ENCODE assay signal across 8 cellular contexts in genomic region chr2:102186676-102187190, GRCh38. TPM values are rescaled to one million over a fixed set of nuclear protein-coding genes. Genes with fewer than 3 reads are reported as not detected.
DNase-seq lines count a peak whose midpoint lies in the region; ATAC-seq and TF ChIP-seq lines count a peak whose summit lies in the region.

TSS of gene IL1RL2 (plus strand) at chr2:102187023. CDS start at chr2:102187868, 845 bp downstream.

- H3K4me3 Mint-ChIP-seq in CD14-positive monocyte = peak within 1 kb of the TSS; percentile 82 to 95
- H3K4me3 Mint-ChIP-seq in activated CD8-positive, alpha-beta T cell treated with anti-CD3 and anti-CD28 coated beads, Interleukin-2, amount 10 ng/mL, durations not matched to agents 7 days and 5 days = peak within 1 kb of the TSS; percentile 74

- H3K36me3 ChIP-seq in trophoblast cell (ENCODE audit: control insufficient read depth in 1 of 2, insufficient read depth in 2 of 2, low read length in 2 of 2) (no peaks in the 10 kb centered on the region), MG63 (no peaks in the 10 kb centered on the region)

- H3K14ac ChIP-seq in trophoblast cell (ENCODE audit: low read length) = no peak within 1 kb of the TSS

- H3K9me3 ChIP-seq in trophoblast cell (ENCODE audit: insufficient read depth, low read depth, low read length) (no peaks in the 10 kb centered on the region), MG63 (no peaks in the 10 kb centered on the region)

- peak within 1 kb of the TSS; percentile 62 for H3K4me3 ChIP-seq in trophoblast cell (ENCODE audit: low read depth, low read length)
- H3K4me3 ChIP-seq in MG63 = no peak within 1 kb of the TSS

- no peak within 1 kb of the TSS for H4K12ac ChIP-seq in trophoblast cell (ENCODE audit: low read depth, low read length)

- TF ChIP-seq CTCF in CD14-positive monocyte (IDR thresholded peaks at IDR 0.05) (no peak), foreskin keratinocyte (conservative IDR thresholded peaks at IDR 0.05) (no peak)

- peaks cover 2% of the 10 kb centered on the region in 2 donors for H3K36me3 Mint-ChIP-seq in CD14-positive monocyte
- no peaks in the 10 kb centered on the region for H3K36me3 Mint-ChIP-seq in activated CD8-positive, alpha-beta T cell treated with anti-CD3 and anti-CD28 coated beads, Interleukin-2, amount 10 ng/mL, durations not matched to agents 7 days and 5 days (ENCODE audit: low read depth)

- H2BK12ac ChIP-seq in trophoblast cell (ENCODE audit: low read length) = no peak within 1 kb of the TSS

- H3K27me3 ChIP-seq in foreskin keratinocyte (no peaks in the 10 kb centered on the region), trophoblast cell (ENCODE audit: insufficient read depth, low read length) (no peaks in the 10 kb centered on the region), MG63 (no peaks in the 10 kb centered on the region)

- no peak within 1 kb of the TSS for H2BK120ac ChIP-seq in trophoblast cell (ENCODE audit: insufficient read depth, low read length, poor library complexity)

- no peak within 1 kb of the TSS for H4K8ac ChIP-seq in trophoblast cell (ENCODE audit: low read depth, low read length)

- no peak within 1 kb of the TSS for H3K18ac ChIP-seq in trophoblast cell (ENCODE audit: low read length)

- peaks cover 3% of the 10 kb centered on the region for H3K79me1 ChIP-seq in trophoblast cell (ENCODE audit: low read length)

- H3K4me1 Mint-ChIP-seq in CD14-positive monocyte = peaks cover 7% of the 10 kb centered on the region
- peaks cover 12% of the 10 kb centered on the region for H3K4me1 Mint-ChIP-seq in activated CD8-positive, alpha-beta T cell treated with anti-CD3 and anti-CD28 coated beads, Interleukin-2, amount 10 ng/mL, durations not matched to agents 7 days and 5 days (ENCODE audit: low read depth)

- H4K91ac ChIP-seq in trophoblast cell (ENCODE audit: low read depth, low read length) = no peak within 1 kb of the TSS

- peaks cover 14% of the 10 kb centered on the region for H3K4me1 ChIP-seq in foreskin keratinocyte
- H3K4me1 ChIP-seq in trophoblast cell (ENCODE audit: control insufficient read depth in 1 of 2, insufficient read depth in 2 of 2, low read length in 2 of 2) = peaks cover 5 to 6% of the 10 kb centered on the region in 2 experiments

- H2AK5ac ChIP-seq in trophoblast cell (ENCODE audit: low read length) = no peak within 1 kb of the TSS

- peaks cover 0 to 10% (median 2%) of the 10 kb centered on the region in 7 donors for H3K9me3 Mint-ChIP-seq in CD14-positive monocyte
- peaks cover 4% of the 10 kb centered on the region for H3K9me3 Mint-ChIP-seq in activated CD8-positive, alpha-beta T cell treated with anti-CD3 and anti-CD28 coated beads, Interleukin-2, amount 10 ng/mL, durations not matched to agents 7 days and 5 days (ENCODE audit: insufficient read depth)

- peak within 1 kb of the TSS; percentile 54 for H3K4me2 ChIP-seq in trophoblast cell (ENCODE audit: low read length)

- no peaks in the 10 kb centered on the region for H3K79me2 ChIP-seq in trophoblast cell (ENCODE audit: control insufficient read depth, insufficient read depth, low read length, poor library complexity)

- H3K4ac ChIP-seq in trophoblast cell (ENCODE audit: low read depth, low read length) = no peak within 1 kb of the TSS

- H3K27me3 Mint-ChIP-seq in CD14-positive monocyte (ENCODE audit: low read depth in 3 of 3) = peaks cover 15 to 28% (median 17%) of the 10 kb centered on the region in 3 donors
- H3K27me3 Mint-ChIP-seq in activated CD8-positive, alpha-beta T cell treated with anti-CD3 and anti-CD28 coated beads, Interleukin-2, amount 10 ng/mL, durations not matched to agents 7 days and 5 days (ENCODE audit: low read depth) = peaks cover 17% of the 10 kb centered on the region

- intact Hi-C loops in CD14-positive monocyte (cut with micrococcal nuclease) = loop anchor here in 1 of 2 donors (5.0 kb wide), 1 partner anchor 56 kb away; no protein-coding TSS in a partner anchor

- H3K27ac Mint-ChIP-seq in CD14-positive monocyte = peak within 1 kb of the TSS in 6 of 7 donors; percentile 80 to 94 (median 90)
- H3K27ac Mint-ChIP-seq in activated CD8-positive, alpha-beta T cell treated with anti-CD3 and anti-CD28 coated beads, Interleukin-2, amount 10 ng/mL, durations not matched to agents 7 days and 5 days = no peak within 1 kb of the TSS

- POLR2A ChIA-PET in activated CD8-positive, alpha-beta T cell treated with anti-CD3 and anti-CD28 coated beads, Interleukin-2, amount 10 ng/mL, durations not matched to agents 7 days and 5 days (lab: Charles Lee) = no interaction called here

- CTCF ChIA-PET in activated CD8-positive, alpha-beta T cell treated with anti-CD3 and anti-CD28 coated beads, Interleukin-2, amount 10 ng/mL, durations not matched to agents 7 days and 5 days (lab: Charles Lee) = interaction anchor here (5.0 kb wide), 1 partner anchor 54 kb away, joined by 25 read pairs; no protein-coding TSS in a partner anchor

- ATAC-seq in activated CD8-positive, alpha-beta T cell treated with anti-CD3 and anti-CD28 coated beads, Interleukin-2, amount 10 ng/mL, durations not matched to agents 7 days and 5 days = no peak
- ATAC-seq in foreskin keratinocyte (peak; percentile 75), GM21786 (IDR thresholded peaks at IDR 0.05; ENCODE audit: unreplicated experiment) (no peak)

- H3K9ac ChIP-seq in trophoblast cell (ENCODE audit: low read length) = no peak within 1 kb of the TSS

- H3K23ac ChIP-seq in trophoblast cell (ENCODE audit: low read length) = no peak within 1 kb of the TSS

- DNase-seq in CD14-positive monocyte (ENCODE audit: low spot score) (no peak), foreskin keratinocyte (peak in 1 of 2 donors; percentile 52), trophoblast cell (peak in 1 of 2 donors; percentile 43), iPS-NIHi11 (ENCODE audit: low spot score) (no peak), NOMO-1 (lab: John Stamatoyannopoulos, UW; ENCODE audit: unreplicated experiment in 2 of 2) (no peak), MG63 (no peak)
- DNase-seq in activated CD8-positive, alpha-beta T cell treated with anti-CD3 and anti-CD28 coated beads, Interleukin-2, amount 10 ng/mL, durations not matched to agents 7 days and 5 days = no peak

- peak within 1 kb of the TSS; percentile 27 for H2AFZ ChIP-seq in trophoblast cell (ENCODE audit: insufficient read depth, low read length, poor library complexity)

- no peak within 1 kb of the TSS for H2BK5ac ChIP-seq in trophoblast cell (ENCODE audit: low read depth, low read length, poor library complexity)

- WGBS in trophoblast cell (ENCODE audit: extremely low coverage, insufficient coverage, insufficient read length) = no CpG with 5 or more reads among the region's 14 CpGs

- H3K27ac ChIP-seq in foreskin keratinocyte (peak within 1 kb of the TSS; percentile 81), trophoblast cell (ENCODE audit: low read depth, low read length) (no peak within 1 kb of the TSS)

RNA-seq across cellular contexts. Expression of gene IL1RL2, which starts in this region (rescaled TPM):
- polyA plus RNA-seq in CD14-positive monocyte (under 1 TPM in 1 of 2 donors, not detected in 1; 0.07 TPM), foreskin keratinocyte (0.65 and 1.0 TPM in 2 replicates)
- not detected for total RNA-seq in activated CD8-positive, alpha-beta T cell treated with anti-CD3 and anti-CD28 coated beads, Interleukin-2, amount 10 ng/mL, durations not matched to agents 7 days and 5 days
- total RNA-seq in foreskin keratinocyte = 1.7 and 1.8 TPM in 2 replicates
- not detected in 2 replicates for polyA plus RNA-seq in trophoblast cell (2013)
- total RNA-seq in MG63 (2014; rRNA removed; shearing (Covaris generic); ENCODE audit: low replicate concordance) = not detected in 2 replicates
